Comparison of ENCODE assay signal across 8 cellular contexts in genomic region chr3:69542265-69543079, GRCh38.
DNase-seq lines count a peak whose midpoint lies in the region.
"Had no signal": no experiment of that assay in that cellular context is flagged by ENCODE, and none has a peak within 500 bp of the region (broad histone marks: within the 10 kb centered on the region; RNA-seq: fewer than 3 reads in every experiment).

No MANE protein-coding gene starts in this region.

- H3K4me3 Mint-ChIP-seq in activated CD4-positive, alpha-beta memory T cell treated with anti-CD3 and anti-CD28 coated beads, Interleukin-2, amount 10 ng/mL, durations not matched to agents 7 days and 5 days, result no peak overlapping the region

- no peaks in the 10 kb centered on the region for H3K27me3 ChIP-seq in layer of hippocampus (ENCODE audit: control insufficient read depth, insufficient read depth, low read length)

- H3K36me3 Mint-ChIP-seq in activated CD4-positive, alpha-beta memory T cell treated with anti-CD3 and anti-CD28 coated beads, Interleukin-2, amount 10 ng/mL, durations not matched to agents 7 days and 5 days (ENCODE audit: low read depth), result no peaks in the 10 kb centered on the region

- peaks cover 2% of the 10 kb centered on the region for H3K4me1 Mint-ChIP-seq in activated CD4-positive, alpha-beta memory T cell treated with anti-CD3 and anti-CD28 coated beads, Interleukin-2, amount 10 ng/mL, durations not matched to agents 7 days and 5 days

- peak overlapping the region; percentile 81 for H3K27ac ChIP-seq in layer of hippocampus (ENCODE audit: low read depth, low read length)
- H3K27ac ChIP-seq in substantia nigra (ENCODE audit: low read depth, low read length, poor library complexity, severe bottlenecking), result peak overlapping the region; percentile 91
- H3K27ac ChIP-seq: VCaP had no signal

- POLR2A ChIA-PET in activated CD4-positive, alpha-beta memory T cell treated with anti-CD3 and anti-CD28 coated beads, Interleukin-2, amount 10 ng/mL, durations not matched to agents 7 days and 5 days (lab: Charles Lee), result no interaction called here

- H3K27me3 Mint-ChIP-seq in activated CD4-positive, alpha-beta memory T cell treated with anti-CD3 and anti-CD28 coated beads, Interleukin-2, amount 10 ng/mL, durations not matched to agents 7 days and 5 days, result peaks cover 41% of the 10 kb centered on the region

- no peaks in the 10 kb centered on the region for H3K9me3 Mint-ChIP-seq in activated CD4-positive, alpha-beta memory T cell treated with anti-CD3 and anti-CD28 coated beads, Interleukin-2, amount 10 ng/mL, durations not matched to agents 7 days and 5 days

- CTCF ChIA-PET in activated CD4-positive, alpha-beta memory T cell treated with anti-CD3 and anti-CD28 coated beads, Interleukin-2, amount 10 ng/mL, durations not matched to agents 7 days and 5 days (lab: Charles Lee), result no interaction called here

- H3K27ac Mint-ChIP-seq in activated CD4-positive, alpha-beta memory T cell treated with anti-CD3 and anti-CD28 coated beads, Interleukin-2, amount 10 ng/mL, durations not matched to agents 7 days and 5 days, result no peak overlapping the region

- peak; percentile 15 for DNase-seq in NCI-H1105 treated with DMSO at 0.1 percent for 48 hours (lab: John Stamatoyannopoulos, UW)
- DNase-seq in cerebellum (ENCODE audit: low spot score), result peak; percentile 5
- DNase-seq in substantia nigra (lab: John Stamatoyannopoulos, UW), result peak; percentile 33 to 92 (median 73)
- DNase-seq in SHP77 treated with DMSO at 0.1 percent for 48 hours (lab: John Stamatoyannopoulos, UW), result no peak
- no peak for DNase-seq in activated CD4-positive, alpha-beta memory T cell treated with anti-CD3 and anti-CD28 coated beads, Interleukin-2, amount 10 ng/mL, durations not matched to agents 7 days and 5 days
- no peak for DNase-seq in SIG-M5 (lab: John Stamatoyannopoulos, UW)

Comparison
In these comparisons a context has a peak if more than half of its experiments do, and no peak if none do; other contexts are left out.
1. DNase-seq: peak in NCI-H1105 treated with DMSO at 0.1 percent for 48 hours (single experiment), cerebellum (single experiment) and substantia nigra (49 of 49); none in SHP77 treated with DMSO at 0.1 percent for 48 hours (single experiment), activated CD4-positive, alpha-beta memory T cell treated with anti-CD3 and anti-CD28 coated beads, Interleukin-2, amount 10 ng/mL, durations not matched to agents 7 days and 5 days (single experiment) and SIG-M5 (single experiment).